ENCODE assay signal across 1 cellular context in the genomic region with DNA sequence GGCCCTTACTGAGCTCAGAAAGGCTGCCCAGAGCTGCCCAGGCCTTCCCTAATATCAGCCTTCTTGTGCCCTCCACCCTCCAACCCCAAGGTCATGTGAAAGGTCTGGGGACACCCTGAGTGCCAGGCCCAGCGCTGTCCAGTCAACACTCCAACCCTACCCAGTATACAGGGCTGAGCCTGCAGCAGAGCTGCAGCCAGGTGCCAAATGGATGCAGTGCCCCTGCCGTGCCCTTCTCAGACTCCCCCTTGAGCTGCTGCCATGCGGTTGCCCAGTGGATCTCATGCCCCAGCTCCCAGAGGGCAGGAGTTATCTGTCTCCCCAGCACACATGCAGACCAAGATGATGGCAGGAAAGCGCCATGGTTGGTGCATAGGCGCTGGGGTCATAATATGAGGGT.
TF ChIP-seq lines count a peak whose summit lies in the region.

No MANE protein-coding gene starts in this region.

TF ChIP-seq in endothelial cell of umbilical vein, 7 proteins besides CTCF, POLR2A, EP300 and RAD21:
- no peak for TF ChIP-seq EZH2 (IDR thresholded peaks at IDR 0.05; ENCODE audit: borderline replicate concordance, low read depth, low read length, severe bottlenecking)
- TF ChIP-seq MYC (IDR thresholded peaks at IDR 0.05; ENCODE audit: low read depth, low read length), result no peak
